In genomic region chr11:57641426-57641825, GRCh38 we compare ENCODE assay signal across 6 cellular contexts. TPM values are rescaled to one million over a fixed set of nuclear protein-coding genes. Genes with fewer than 3 reads are reported as not detected.
A peak's percentile ranks its signal among the peaks of the same experiment; 100 is the strongest.
DNase-seq lines count a peak whose midpoint lies in the region; ATAC-seq and TF ChIP-seq lines count a peak whose summit lies in the region.

No MANE protein-coding gene starts in this region.

- ATAC-seq in right cardiac atrium (no peak), HG02763 (IDR thresholded peaks at IDR 0.05; ENCODE audit: unreplicated experiment) (no peak)

- H3K36me3 ChIP-seq in cardiac muscle cell, result no peaks in the 10 kb centered on the region
- no peaks in the 10 kb centered on the region for H3K36me3 ChIP-seq in vagina

- no peaks in the 10 kb centered on the region for H3K9me3 ChIP-seq in cardiac muscle cell (ENCODE audit: low read depth)
- no peaks in the 10 kb centered on the region for H3K9me3 ChIP-seq in right cardiac atrium (ENCODE audit: control insufficient read depth, low read length)
- H3K9me3 ChIP-seq in vagina, result no peaks in the 10 kb centered on the region

- H3K27ac ChIP-seq in cardiac muscle cell (peak overlapping the region; percentile 100), right cardiac atrium (ENCODE audit: low read length) (no peak overlapping the region), vagina (no peak overlapping the region)

- TF ChIP-seq CTCF in cardiac muscle cell (IDR thresholded peaks at IDR 0.05; ENCODE audit: low read depth, low read length) (peak; percentile 61), fibroblast of pulmonary artery (IDR thresholded peaks at IDR 0.05; ENCODE audit: low read length, missing control alignments) (peak; percentile 70), vagina (IDR thresholded peaks at IDR 0.05) (peak in 2 of 3 experiments; percentile 42 to 46)

- DNase-seq in cardiac muscle cell (ENCODE audit: low read depth in 1 of 2, low spot score in 1 of 2), result peak; percentile 53 to 75
- no peak for DNase-seq in right cardiac atrium
- peak; percentile 39 for DNase-seq in NOMO-1 treated with DMSO at 0.1 percent for 48 hours (lab: John Stamatoyannopoulos, UW; ENCODE audit: unreplicated experiment)
- DNase-seq in fibroblast of pulmonary artery (ENCODE audit: low read depth), result peak; percentile 82
- DNase-seq in vagina (ENCODE audit: extremely low spot score in 2 of 2), result no peak

- TF ChIP-seq POLR2A in vagina (IDR thresholded peaks at IDR 0.05), result no peak

- H3K4me3 ChIP-seq in cardiac muscle cell (no peak overlapping the region), right cardiac atrium (ENCODE audit: low read length) (no peak overlapping the region), fibroblast of pulmonary artery (replicated peaks; ENCODE audit: low read depth, low read length) (no peak overlapping the region), vagina (no peak overlapping the region)

- H3K4me1 ChIP-seq in cardiac muscle cell (ENCODE audit: low read depth) (peaks cover 49% of the 10 kb centered on the region), right cardiac atrium (ENCODE audit: control insufficient read depth, insufficient read depth, low read length) (peaks cover 15% of the 10 kb centered on the region), vagina (peaks cover 60% of the 10 kb centered on the region)

- whole genome bisulfite sequencing in right cardiac atrium, result 55% methylated on average over 2 of the region's 2 CpGs

- intact Hi-C loops in right cardiac atrium (cut with DNase I), result loop anchor here in 3 of 4 donors (10.0 kb wide), 3 partner anchors 167 to 297 kb away; no protein-coding TSS in a partner anchor
- intact Hi-C loops in vagina (cut with DNase I), result loop anchor here (10.0 kb wide), 2 partner anchors 187 to 317 kb away; partner anchors contain the start of gene TNKS1BP1

- H3K27me3 ChIP-seq in cardiac muscle cell, result no peaks in the 10 kb centered on the region
- H3K27me3 ChIP-seq in right cardiac atrium (ENCODE audit: control insufficient read depth, insufficient read depth), result no peaks in the 10 kb centered on the region
- H3K27me3 ChIP-seq in vagina, result no peaks in the 10 kb centered on the region

RNA-seq across cellular contexts. Expression of gene YPEL4, which starts 8.3 kb away (rescaled TPM):
- total RNA-seq in cardiac muscle cell, result 0.70 and 1.3 TPM in 2 replicates
- 1.1 and 2.1 TPM in 2 replicates for polyA plus RNA-seq in cardiac muscle cell
- total RNA-seq in right cardiac atrium, result 1 to 10 TPM in 1 of 4 donors, under 1 TPM in 3; 0.33 to 1.1 (median 0.62) TPM
- polyA plus RNA-seq in right cardiac atrium, result 1.5 TPM
- 2.7 TPM for total RNA-seq in vagina

RNA-seq across cellular contexts. Expression of gene CLP1, which starts 16.1 kb away (rescaled TPM):
- total RNA-seq in cardiac muscle cell (16.5 and 17.2 TPM in 2 replicates), right cardiac atrium (1 to 10 TPM; 6.3 to 8.2 (median 7.2) TPM), vagina (10.8 TPM)
- polyA plus RNA-seq in cardiac muscle cell (16.7 and 17.9 TPM in 2 replicates), right cardiac atrium (4.6 TPM)

RNA-seq across cellular contexts. Expression of gene ZDHHC5, which starts 26.5 kb away (rescaled TPM):
- total RNA-seq in cardiac muscle cell (30.9 and 36.8 TPM in 2 replicates), right cardiac atrium (10 to 100 TPM; 38.9 to 60.4 (median 54.3) TPM), vagina (46.2 TPM)
- polyA plus RNA-seq in cardiac muscle cell (24.9 and 32.1 TPM in 2 replicates), right cardiac atrium (27.0 TPM)

RNA-seq across cellular contexts. Expression of gene SERPING1, which starts 43.9 kb away (rescaled TPM):
- total RNA-seq in cardiac muscle cell, result 42.8 and 51.9 TPM in 2 replicates
- polyA plus RNA-seq in cardiac muscle cell, result 80.7 and 123 TPM in 2 replicates
- total RNA-seq in right cardiac atrium, result 100 to 1,000 TPM; 181 to 294 (median 203) TPM
- 268 TPM for polyA plus RNA-seq in right cardiac atrium
- 779 TPM for total RNA-seq in vagina

Comparison
In these comparisons a context has a peak if more than half of its experiments do, and no peak if none do; other contexts are left out.
1. DNase-seq: peak in cardiac muscle cell (2 of 2), NOMO-1 treated with DMSO at 0.1 percent for 48 hours (single experiment) and fibroblast of pulmonary artery (single experiment); none in right cardiac atrium (0 of 3) and vagina (0 of 2).
2. Peak in every context shown above with its lines, with median percentiles within 50 percentile points of each other: CTCF ChIP-seq.